ENCODE assay signal across 30 cellular contexts in genomic region chr18:35786359-35787042, GRCh38.
DNase-seq lines count a peak whose midpoint lies in the region; ATAC-seq and TF ChIP-seq lines count a peak whose summit lies in the region.
"Had no signal": no experiment of that assay in that cellular context is flagged by ENCODE, and none has a peak within 500 bp of the region (broad histone marks: within the 10 kb centered on the region; RNA-seq: fewer than 3 reads in every experiment).

No MANE protein-coding gene starts in this region.

- 77% methylated on average over 3 of the region's 3 CpGs for WGBS in esophagus muscularis mucosa
- no CpG with 5 or more reads among the region's 3 CpGs for WGBS in mesendoderm (ENCODE audit: extremely low coverage, insufficient coverage, low lambda C conversion rate)

- ATAC-seq in GM18858 (IDR thresholded peaks at IDR 0.05; ENCODE audit: unreplicated experiment) = peak; percentile 63
- no peak for ATAC-seq in GM18517 (IDR thresholded peaks at IDR 0.05; ENCODE audit: unreplicated experiment)
- ATAC-seq in effector memory CD8-positive, alpha-beta T cell (replicated peaks) = no peak
- ATAC-seq: left colon, right lobe of liver had no signal

- H3K4me1 Mint-ChIP-seq in effector memory CD8-positive, alpha-beta T cell (ENCODE audit: low read depth in 2 of 2) = no peaks in the 10 kb centered on the region
- H3K4me1 Mint-ChIP-seq: activated naive CD8-positive, alpha-beta T cell treated with anti-CD3 and anti-CD28 coated beads, Interleukin-2, amount 10 ng/mL, durations not matched to agents 7 days and 5 days; CD14-positive monocyte had no signal

- H3K9ac ChIP-seq in BLaER1 treated with 17β-estradiol and CSF1 and Interleukin-3, amounts not matched to agents 10 nM and 100 nM = no peak overlapping the region
- H3K9ac ChIP-seq in mesendoderm (ENCODE audit: low read length) = no peak overlapping the region
- H3K9ac ChIP-seq: SK-N-SH had no signal

- no peaks in the 10 kb centered on the region for H3K9me3 Mint-ChIP-seq in effector memory CD8-positive, alpha-beta T cell
- H3K9me3 Mint-ChIP-seq: activated naive CD8-positive, alpha-beta T cell treated with anti-CD3 and anti-CD28 coated beads, Interleukin-2, amount 10 ng/mL, durations not matched to agents 7 days and 5 days; dendritic cell treated with granulocyte-macrophage colony-stimulating factor and Interleukin-4, amounts not matched to agents 40 ng/mL and 50 ng/mL, for 4 days had no signal

- H3K36me3 Mint-ChIP-seq in effector memory CD8-positive, alpha-beta T cell (ENCODE audit: insufficient read depth) = no peaks in the 10 kb centered on the region
- H3K36me3 Mint-ChIP-seq: activated naive CD8-positive, alpha-beta T cell treated with anti-CD3 and anti-CD28 coated beads, Interleukin-2, amount 10 ng/mL, durations not matched to agents 7 days and 5 days; CD14-positive monocyte had no signal

- TF ChIP-seq POLR2A in esophagus muscularis mucosa (IDR thresholded peaks at IDR 0.05; ENCODE audit: low read depth) = no peak

- no peaks in the 10 kb centered on the region for H3K36me3 ChIP-seq in BLaER1 treated with 17β-estradiol and CSF1 and Interleukin-3, amounts not matched to agents 10 nM and 100 nM
- no peaks in the 10 kb centered on the region for H3K36me3 ChIP-seq in esophagus muscularis mucosa
- H3K36me3 ChIP-seq in mesendoderm (ENCODE audit: control insufficient read depth, insufficient read depth, low read length) = no peaks in the 10 kb centered on the region
- H3K36me3 ChIP-seq: HAP-1, MG63, neutrophil, right lobe of liver had no signal

- H2BK15ac ChIP-seq in mesendoderm (replicated peaks; ENCODE audit: low read depth) = no peak overlapping the region

- H3K9me3 ChIP-seq in BLaER1 treated with 17β-estradiol and CSF1 and Interleukin-3, amounts not matched to agents 10 nM and 100 nM (replicated peaks in 1 of 11) = 0 out of 22 replicates have a peak, but pooled peaks cover 0 to 7% (median 0%) of the 10 kb centered on the region in 11 experiments
- no peaks in the 10 kb centered on the region for H3K9me3 ChIP-seq in esophagus muscularis mucosa
- H3K9me3 ChIP-seq: HAP-1, MG63, neutrophil, right lobe of liver, SK-N-SH had no signal

- no peaks in the 10 kb centered on the region for H4K20me1 ChIP-seq in BLaER1 treated with 17β-estradiol and CSF1 and Interleukin-3, amounts not matched to agents 10 nM and 100 nM

- no peak overlapping the region for H3K4ac ChIP-seq in mesendoderm (ENCODE audit: low read depth, low read length)

- H2BK5ac ChIP-seq in mesendoderm (ENCODE audit: low read length) = no peak overlapping the region

- no peak overlapping the region for H3K4me3 Mint-ChIP-seq in effector memory CD8-positive, alpha-beta T cell
- H3K4me3 Mint-ChIP-seq: activated naive CD8-positive, alpha-beta T cell treated with anti-CD3 and anti-CD28 coated beads, Interleukin-2, amount 10 ng/mL, durations not matched to agents 7 days and 5 days; CD14-positive monocyte; dendritic cell treated with granulocyte-macrophage colony-stimulating factor and Interleukin-4, amounts not matched to agents 40 ng/mL and 50 ng/mL, for 4 days had no signal

- no peak overlapping the region for H3K56ac ChIP-seq in mesendoderm (ENCODE audit: low read length)

- H3K27ac ChIP-seq in BLaER1 treated with 17β-estradiol and CSF1 and Interleukin-3, amounts not matched to agents 10 nM and 100 nM = no peak overlapping the region
- H3K27ac ChIP-seq in esophagus muscularis mucosa (replicated peaks in 1 of 4) (no peak overlapping the region), mesendoderm (ENCODE audit: low read depth, low read length) (no peak overlapping the region)
- H3K27ac ChIP-seq: neutrophil, right lobe of liver had no signal

- no peak for TF ChIP-seq CTCF in esophagus muscularis mucosa (IDR thresholded peaks at IDR 0.05)

- H3K79me1 ChIP-seq in mesendoderm (ENCODE audit: low read length) = no peaks in the 10 kb centered on the region

- peaks cover 42 to 47% of the 10 kb centered on the region in 2 donors for H3K27me3 Mint-ChIP-seq in effector memory CD8-positive, alpha-beta T cell
- H3K27me3 Mint-ChIP-seq: dendritic cell treated with granulocyte-macrophage colony-stimulating factor and Interleukin-4, amounts not matched to agents 40 ng/mL and 50 ng/mL, for 4 days; progenitor cell of endocrine pancreas had no signal

- H2BK120ac ChIP-seq in mesendoderm (ENCODE audit: low read depth, low read length) = no peak overlapping the region

- no peak overlapping the region for H3K23ac ChIP-seq in mesendoderm (ENCODE audit: low read length)

- H3K27me3 ChIP-seq in BLaER1 treated with 17β-estradiol and CSF1 and Interleukin-3, amounts not matched to agents 10 nM and 100 nM = no peaks in the 10 kb centered on the region
- H3K27me3 ChIP-seq in esophagus muscularis mucosa (no peaks in the 10 kb centered on the region), mesendoderm (ENCODE audit: insufficient read depth, low read length, poor library complexity) (no peaks in the 10 kb centered on the region)
- H3K27me3 ChIP-seq: MG63, neutrophil, right lobe of liver had no signal

- H3K4me3 ChIP-seq in BLaER1 treated with 17β-estradiol and CSF1 and Interleukin-3, amounts not matched to agents 10 nM and 100 nM = no peak overlapping the region
- H3K4me3 ChIP-seq in esophagus muscularis mucosa (no peak overlapping the region), mesendoderm (ENCODE audit: low read length) (no peak overlapping the region)
- H3K4me3 ChIP-seq: HAP-1, MG63, right lobe of liver had no signal

- H3K79me2 ChIP-seq in mesendoderm (ENCODE audit: control insufficient read depth, insufficient read depth, low read length) = no peaks in the 10 kb centered on the region

- intact Hi-C loops in esophagus muscularis mucosa (cut with DNase I) = no loop called here

- TF ChIP-seq EP300 in esophagus muscularis mucosa (IDR thresholded peaks at IDR 0.05) = no peak

- DNase-seq in NCI-H69 (lab: John Stamatoyannopoulos, UW) (peak; percentile 56), esophagus muscularis mucosa (ENCODE audit: extremely low spot score) (peak; percentile 19), mesendoderm (no peak)
- DNase-seq in effector memory CD8-positive, alpha-beta T cell = no peak
- DNase-seq: activated CD4-positive, alpha-beta T cell treated with anti-CD3 and anti-CD28 coated beads for 4 hours; activated effector memory CD4-positive, alpha-beta T cell treated with anti-CD3 and anti-CD28 coated beads, Interleukin-2, amount 50 U/mL, for 16 hours; activated naive CD8-positive, alpha-beta T cell treated with anti-CD3 and anti-CD28 coated beads, Interleukin-2, amount 10 ng/mL, durations not matched to agents 7 days and 5 days; Calu3; caudate nucleus; DND-41; hippocampal formation; KBM-7; left colon; MG63; NCI-H1436; NCI-H524 treated with DMSO at 0.1 percent for 48 hours; OCI-M1; right lobe of liver; SK-N-SH; stimulated activated CD4-positive, alpha-beta T cell treated with anti-CD3 and anti-CD28 coated beads, Interleukin-2, amount 100 ng/mL, for 48 hours; T-helper 2 cell; trophoblast cell had no signal

- peak overlapping the region in 10 of 11 experiments; percentile 6 to 72 (median 58); a peak in 20 of 22 replicates for H3K4me2 ChIP-seq in BLaER1 treated with 17β-estradiol and CSF1 and Interleukin-3, amounts not matched to agents 10 nM and 100 nM
- no peak overlapping the region for H3K4me2 ChIP-seq in mesendoderm (ENCODE audit: low read length)
- H3K4me2 ChIP-seq: SK-N-SH had no signal

- peaks cover 8 to 19% (median 14%) of the 10 kb centered on the region in 10 experiments; a peak in 19 of 20 replicates for H3K4me1 ChIP-seq in BLaER1 treated with 17β-estradiol and CSF1 and Interleukin-3, amounts not matched to agents 10 nM and 100 nM
- H3K4me1 ChIP-seq in esophagus muscularis mucosa (no peaks in the 10 kb centered on the region), mesendoderm (ENCODE audit: control insufficient read depth, low read depth, low read length) (no peaks in the 10 kb centered on the region)
- H3K4me1 ChIP-seq: HAP-1, right lobe of liver had no signal

- H4K5ac ChIP-seq in mesendoderm (ENCODE audit: low read length) = no peak overlapping the region

- H3K27ac Mint-ChIP-seq in effector memory CD8-positive, alpha-beta T cell = no peak overlapping the region
- H3K27ac Mint-ChIP-seq: activated naive CD8-positive, alpha-beta T cell treated with anti-CD3 and anti-CD28 coated beads, Interleukin-2, amount 10 ng/mL, durations not matched to agents 7 days and 5 days; CD14-positive monocyte; dendritic cell treated with granulocyte-macrophage colony-stimulating factor and Interleukin-4, amounts not matched to agents 40 ng/mL and 50 ng/mL, for 4 days; progenitor cell of endocrine pancreas had no signal

- H2AK5ac ChIP-seq in mesendoderm (ENCODE audit: low read length) = no peak overlapping the region

- H4K8ac ChIP-seq in mesendoderm (ENCODE audit: low read depth, low read length) = no peak overlapping the region

- H3K18ac ChIP-seq in mesendoderm (ENCODE audit: low read length) = no peak overlapping the region

Comparison
In these comparisons a context has a peak if more than half of its experiments do, and no peak if none do; other contexts are left out.
1. DNase-seq: peak in NCI-H69 (single experiment) and esophagus muscularis mucosa (single experiment); none in mesendoderm (single experiment) and effector memory CD8-positive, alpha-beta T cell (0 of 3).